Comparison of ENCODE assay signal across 9 cellular contexts in genomic region chr2:73386894-73387636, GRCh38. TPM values are rescaled to one million over a fixed set of nuclear protein-coding genes. Genes with fewer than 3 reads are reported as not detected.
A peak's percentile ranks its signal among the peaks of the same experiment; 100 is the strongest.
DNase-seq lines count a peak whose midpoint lies in the region; ATAC-seq and TF ChIP-seq lines count a peak whose summit lies in the region.
"Had no signal": no experiment of that assay in that cellular context is flagged by ENCODE, and none has a peak within 500 bp of the region (broad histone marks: within the 10 kb centered on the region; RNA-seq: fewer than 3 reads in every experiment).

No MANE protein-coding gene starts in this region.

- no peak for TF ChIP-seq RAD21 in liver (IDR thresholded peaks at IDR 0.05)

- CTCF ChIA-PET in activated naive CD4-positive, alpha-beta T cell treated with anti-CD3 and anti-CD28 coated beads, Interleukin-2, amount 10 ng/mL, durations not matched to agents 7 days and 5 days (lab: Charles Lee): no interaction called here

- H3K4me3 Mint-ChIP-seq in activated naive CD4-positive, alpha-beta T cell treated with anti-CD3 and anti-CD28 coated beads, Interleukin-2, amount 10 ng/mL, durations not matched to agents 7 days and 5 days: peak overlapping the region; percentile 91
- peak overlapping the region; percentile 89 for H3K4me3 Mint-ChIP-seq in activated T-helper 2 cell treated with anti-CD3 and anti-CD28 coated beads, Interferon-gamma antibody, Interleukin-2, Interleukin-4, amounts not matched to agents 10 μg/mL and 5 μg/mL and 100 μg/mL, durations not matched to agents 14 hours and 24 hours and 36 hours (ENCODE audit: low read depth)

- peaks cover 32% of the 10 kb centered on the region for H3K4me1 Mint-ChIP-seq in activated naive CD4-positive, alpha-beta T cell treated with anti-CD3 and anti-CD28 coated beads, Interleukin-2, amount 10 ng/mL, durations not matched to agents 7 days and 5 days
- H3K4me1 Mint-ChIP-seq in activated T-helper 2 cell treated with anti-CD3 and anti-CD28 coated beads, Interferon-gamma antibody, Interleukin-2, Interleukin-4, amounts not matched to agents 10 μg/mL and 5 μg/mL and 100 μg/mL, durations not matched to agents 14 hours and 24 hours and 36 hours (ENCODE audit: low read depth): peaks cover 27% of the 10 kb centered on the region

- TF ChIP-seq CTCF in liver (IDR thresholded peaks at IDR 0.05; ENCODE audit: low read depth, low read length, missing input control) (no peak), upper lobe of right lung (IDR thresholded peaks at IDR 0.05) (no peak)

- H3K27ac ChIP-seq in liver (ENCODE audit: low read depth in 1 of 2, low read length in 2 of 2) (no peak overlapping the region), upper lobe of right lung (peak overlapping the region; percentile 90)

- H3K4me1 ChIP-seq in liver (ENCODE audit: control insufficient read depth in 4 of 4, insufficient read depth in 4 of 4, low read length in 3 of 4) (peaks cover 3 to 16% (median 12%) of the 10 kb centered on the region in 4 donors), upper lobe of right lung (peaks cover 20% of the 10 kb centered on the region)

- H3K27me3 ChIP-seq in liver (ENCODE audit: control insufficient read depth in 4 of 4, insufficient read depth in 4 of 4, low read length in 3 of 4) (no peaks in the 10 kb centered on the region), upper lobe of right lung (no peaks in the 10 kb centered on the region)

- peaks cover 7% of the 10 kb centered on the region for H3K36me3 Mint-ChIP-seq in activated naive CD4-positive, alpha-beta T cell treated with anti-CD3 and anti-CD28 coated beads, Interleukin-2, amount 10 ng/mL, durations not matched to agents 7 days and 5 days
- H3K36me3 Mint-ChIP-seq in activated T-helper 2 cell treated with anti-CD3 and anti-CD28 coated beads, Interferon-gamma antibody, Interleukin-2, Interleukin-4, amounts not matched to agents 10 μg/mL and 5 μg/mL and 100 μg/mL, durations not matched to agents 14 hours and 24 hours and 36 hours (ENCODE audit: low read depth): no peaks in the 10 kb centered on the region

- intact Hi-C loops in activated T-helper 2 cell treated with anti-CD3 and anti-CD28 coated beads, Interferon-gamma antibody, Interleukin-2, Interleukin-4, amounts not matched to agents 10 μg/mL and 5 μg/mL and 100 μg/mL, durations not matched to agents 14 hours and 24 hours and 36 hours (cut with micrococcal nuclease): loop anchor here (1.0 kb wide), 1 partner anchor 173 kb away; the partner anchor contains the start of gene SMYD5
- intact Hi-C loops in upper lobe of right lung (cut with DNase I): no loop called here

- WGBS in liver: 43% methylated on average over 6 of the region's 6 CpGs

- ATAC-seq in upper lobe of right lung: no peak

- DNase-seq in activated naive CD4-positive, alpha-beta T cell treated with anti-CD3 and anti-CD28 coated beads, Interleukin-2, amount 10 ng/mL, durations not matched to agents 7 days and 5 days: no peak
- no peak for DNase-seq in activated naive CD4-positive, alpha-beta T cell (lab: John Stamatoyannopoulos, UW)
- DNase-seq in activated T-helper 2 cell treated with anti-CD3 and anti-CD28 coated beads, Interferon-gamma antibody, Interleukin-2, Interleukin-4, amounts not matched to agents 10 μg/mL and 5 μg/mL and 100 μg/mL, durations not matched to agents 14 hours and 24 hours and 36 hours (ENCODE audit: low spot score): no peak
- DNase-seq in upper lobe of right lung (no peak), cortex of kidney (lab: John Stamatoyannopoulos, UW) (no peak), kidney glomerular epithelial cell (lab: John Stamatoyannopoulos, UW) (no peak)
- no peak for DNase-seq in activated effector memory CD4-positive, alpha-beta T cell treated with anti-CD3 and anti-CD28 coated beads, Interleukin-2, amount 50 U/mL, for 16 hours
- DNase-seq: T1000 had no signal

- H3K4me3 ChIP-seq in liver (ENCODE audit: low read depth in 1 of 3, low read length in 3 of 3) (peak overlapping the region; percentile 72 to 96 (median 74)), upper lobe of right lung (peak overlapping the region; percentile 90)

- no peaks in the 10 kb centered on the region for H3K9me3 ChIP-seq in liver (ENCODE audit: control insufficient read depth in 4 of 4, low read length in 3 of 4)
- no peaks in the 10 kb centered on the region for H3K9me3 ChIP-seq in upper lobe of right lung

- H3K9me3 Mint-ChIP-seq in activated naive CD4-positive, alpha-beta T cell treated with anti-CD3 and anti-CD28 coated beads, Interleukin-2, amount 10 ng/mL, durations not matched to agents 7 days and 5 days: no peaks in the 10 kb centered on the region
- H3K9me3 Mint-ChIP-seq in activated T-helper 2 cell treated with anti-CD3 and anti-CD28 coated beads, Interferon-gamma antibody, Interleukin-2, Interleukin-4, amounts not matched to agents 10 μg/mL and 5 μg/mL and 100 μg/mL, durations not matched to agents 14 hours and 24 hours and 36 hours: no peaks in the 10 kb centered on the region

- peaks cover 5% of the 10 kb centered on the region for H3K27me3 Mint-ChIP-seq in activated naive CD4-positive, alpha-beta T cell treated with anti-CD3 and anti-CD28 coated beads, Interleukin-2, amount 10 ng/mL, durations not matched to agents 7 days and 5 days
- peaks cover 4% of the 10 kb centered on the region for H3K27me3 Mint-ChIP-seq in activated T-helper 2 cell treated with anti-CD3 and anti-CD28 coated beads, Interferon-gamma antibody, Interleukin-2, Interleukin-4, amounts not matched to agents 10 μg/mL and 5 μg/mL and 100 μg/mL, durations not matched to agents 14 hours and 24 hours and 36 hours (ENCODE audit: low read depth)

- H3K9ac ChIP-seq in liver (ENCODE audit: low read depth in 1 of 2, low read length in 2 of 2): peak overlapping the region; percentile 83 to 87

- peak overlapping the region; percentile 93 for H3K27ac Mint-ChIP-seq in activated naive CD4-positive, alpha-beta T cell treated with anti-CD3 and anti-CD28 coated beads, Interleukin-2, amount 10 ng/mL, durations not matched to agents 7 days and 5 days
- H3K27ac Mint-ChIP-seq in activated T-helper 2 cell treated with anti-CD3 and anti-CD28 coated beads, Interferon-gamma antibody, Interleukin-2, Interleukin-4, amounts not matched to agents 10 μg/mL and 5 μg/mL and 100 μg/mL, durations not matched to agents 14 hours and 24 hours and 36 hours: peak overlapping the region; percentile 90

- no peaks in the 10 kb centered on the region for H3K36me3 ChIP-seq in liver (ENCODE audit: control insufficient read depth in 4 of 4, insufficient read depth in 3 of 4, low read depth in 1 of 4, low read length in 3 of 4)
- H3K36me3 ChIP-seq in upper lobe of right lung: no peaks in the 10 kb centered on the region

TF ChIP-seq in liver, 16 proteins besides CTCF, POLR2A, EP300 and RAD21:
- TF ChIP-seq FOXA1 (IDR thresholded peaks at IDR 0.05): no peak

RNA-seq across cellular contexts. Expression of gene ALMS1, which starts 1.4 kb away (rescaled TPM):
- 19.0 and 21.6 TPM in 2 replicates for total RNA-seq in activated T-helper 2 cell treated with anti-CD3 and anti-CD28 coated beads, Interferon-gamma antibody, Interleukin-2, Interleukin-4, amounts not matched to agents 10 μg/mL and 5 μg/mL and 100 μg/mL, durations not matched to agents 14 hours and 24 hours and 36 hours
- 10 to 100 TPM; 11.9 to 18.3 TPM for total RNA-seq in liver
- 1 to 10 TPM; 2.1 to 2.2 TPM for polyA plus RNA-seq in liver
- 22.1 TPM for total RNA-seq in upper lobe of right lung
